ENCODE assay signal across 18 cellular contexts in genomic region chr3:39222462-39222861, GRCh38. TPM values are rescaled to one million over a fixed set of nuclear protein-coding genes. Genes with fewer than 3 reads are reported as not detected.
DNase-seq lines count a peak whose midpoint lies in the region; ATAC-seq lines count a peak whose summit lies in the region.
"Had no signal": no experiment of that assay in that cellular context is flagged by ENCODE, and none has a peak within 500 bp of the region (broad histone marks: within the 10 kb centered on the region; RNA-seq: fewer than 3 reads in every experiment).

No MANE protein-coding gene starts in this region.

- peak overlapping the region in 4 of 8 donors; percentile 37 to 81 (median 62) for H3K27ac Mint-ChIP-seq in CD8-positive, alpha-beta memory T cell
- H3K27ac Mint-ChIP-seq in stimulated activated effector memory CD8-positive, alpha-beta T cell treated with anti-CD3 and anti-CD28 coated beads, Interleukin-12 subunit alpha, Interleukin-12 subunit beta, amount 100 ng/mL, for 72 hours = peak overlapping the region; percentile 70
- H3K27ac Mint-ChIP-seq: CD4-positive, alpha-beta T cell; HFFc6 had no signal

- H2BK5ac ChIP-seq in mesenchymal stem cell (ENCODE audit: low read depth, low read length, poor library complexity, severe bottlenecking) = no peak overlapping the region

- no peaks in the 10 kb centered on the region for H3K79me1 ChIP-seq in mesenchymal stem cell (replicated peaks; ENCODE audit: low read length, poor library complexity, severe bottlenecking)

- POLR2A ChIA-PET in CD8-positive, alpha-beta memory T cell (lab: Charles Lee) = no interaction called here

- H3K4me1 Mint-ChIP-seq in CD8-positive, alpha-beta memory T cell = peaks cover 47 to 48% (median 47%) of the 10 kb centered on the region in 3 donors
- peaks cover 53% of the 10 kb centered on the region for H3K4me1 Mint-ChIP-seq in stimulated activated effector memory CD8-positive, alpha-beta T cell treated with anti-CD3 and anti-CD28 coated beads, Interleukin-12 subunit alpha, Interleukin-12 subunit beta, amount 100 ng/mL, for 72 hours

- no peak overlapping the region for H2BK120ac ChIP-seq in mesenchymal stem cell (ENCODE audit: low read depth, low read length)

- no peak overlapping the region for H3K14ac ChIP-seq in mesenchymal stem cell (ENCODE audit: low read length in 2 of 2)

- H3K9ac ChIP-seq in mesenchymal stem cell (ENCODE audit: low read length) = no peak overlapping the region

- no peak overlapping the region for H2AK5ac ChIP-seq in mesenchymal stem cell (ENCODE audit: low read length, severe bottlenecking)

- H4K8ac ChIP-seq in mesenchymal stem cell (ENCODE audit: low read length) = no peak overlapping the region

- CTCF ChIA-PET in CD8-positive, alpha-beta memory T cell (lab: Charles Lee) = no interaction called here

- peak in 1 of 5 donors; percentile 29 for DNase-seq in CD8-positive, alpha-beta memory T cell
- peak; percentile 7 for DNase-seq in amniotic epithelial cell (ENCODE audit: low read depth)
- peak; percentile 8 for DNase-seq in mesenchymal stem cell
- no peak for DNase-seq in stimulated activated effector memory CD8-positive, alpha-beta T cell treated with anti-CD3 and anti-CD28 coated beads, Interleukin-12 subunit alpha, Interleukin-12 subunit beta, amount 100 ng/mL, for 72 hours (ENCODE audit: low spot score in 2 of 2)
- no peak for DNase-seq in DMS 273 (lab: John Stamatoyannopoulos, UW; ENCODE audit: unreplicated experiment)
- DNase-seq in activated gamma-delta T cell treated with Interleukin-2 at 50 U/mL for 16 hours = no peak
- DNase-seq in inferior parietal cortex (ENCODE audit: extremely low spot score) = no peak
- DNase-seq: AML-193; CD4-positive, alpha-beta T cell; DMS79 treated with DMSO at 0.1 percent for 48 hours; GF-D8; GOT3; H7; HFFc6 had no signal

- ATAC-seq in stimulated activated effector memory CD8-positive, alpha-beta T cell treated with anti-CD3 and anti-CD28 coated beads, Interleukin-12 subunit alpha, Interleukin-12 subunit beta, amount 100 ng/mL, for 72 hours = peak; percentile 66
- ATAC-seq: A549, HCT116 had no signal

- no peaks in the 10 kb centered on the region for H3K9me3 Mint-ChIP-seq in CD8-positive, alpha-beta memory T cell
- no peaks in the 10 kb centered on the region for H3K9me3 Mint-ChIP-seq in stimulated activated effector memory CD8-positive, alpha-beta T cell treated with anti-CD3 and anti-CD28 coated beads, Interleukin-12 subunit alpha, Interleukin-12 subunit beta, amount 100 ng/mL, for 72 hours
- H3K9me3 Mint-ChIP-seq: CD4-positive, alpha-beta T cell; HFFc6 had no signal

- H3K36me3 ChIP-seq in CD8-positive, alpha-beta memory T cell (ENCODE audit: insufficient read depth, low read length) = no peaks in the 10 kb centered on the region
- no peaks in the 10 kb centered on the region for H3K36me3 ChIP-seq in mesenchymal stem cell (ENCODE audit: control insufficient read depth in 1 of 2, insufficient read depth in 2 of 2, low read depth in 1 of 2, low read length in 2 of 2)

- H3K4me3 ChIP-seq in CD8-positive, alpha-beta memory T cell (ENCODE audit: low read length) = no peak overlapping the region
- no peak overlapping the region for H3K4me3 ChIP-seq in mesenchymal stem cell (ENCODE audit: insufficient read depth in 1 of 2, low read depth in 1 of 2, low read length in 2 of 2)
- H3K4me3 ChIP-seq: A549 had no signal

- H3K27me3 Mint-ChIP-seq in CD8-positive, alpha-beta memory T cell = peaks cover 0 to 1% of the 10 kb centered on the region in 2 donors

- H2AFZ ChIP-seq in mesenchymal stem cell (ENCODE audit: low read depth, low read length) = no peak overlapping the region

- no CpG with 5 or more reads among the region's 1 CpG for WGBS in mesenchymal stem cell

- H3K27ac ChIP-seq in CD8-positive, alpha-beta memory T cell (ENCODE audit: low read depth, low read length) = no peak overlapping the region
- no peak overlapping the region for H3K27ac ChIP-seq in mesenchymal stem cell (ENCODE audit: low read length, poor library complexity, severe bottlenecking)
- H3K27ac ChIP-seq: 22Rv1, A549, C4-2B had no signal

- no peaks in the 10 kb centered on the region for H3K9me3 ChIP-seq in CD8-positive, alpha-beta memory T cell (ENCODE audit: low read length)
- no peaks in the 10 kb centered on the region for H3K9me3 ChIP-seq in mesenchymal stem cell (ENCODE audit: control insufficient read depth, low read length)
- H3K9me3 ChIP-seq: A549 had no signal

- no peak overlapping the region for H3K23ac ChIP-seq in mesenchymal stem cell (ENCODE audit: low read length in 2 of 2)

- H4K91ac ChIP-seq in mesenchymal stem cell (ENCODE audit: low read length) = no peak overlapping the region

- no peak overlapping the region for H3K4me2 ChIP-seq in mesenchymal stem cell (ENCODE audit: low read length, poor library complexity, severe bottlenecking)
- H3K4me2 ChIP-seq: A549 had no signal

- no peak overlapping the region for H2BK12ac ChIP-seq in mesenchymal stem cell (ENCODE audit: low read length in 2 of 2)

- H3K18ac ChIP-seq in mesenchymal stem cell (ENCODE audit: low read depth in 1 of 2, low read length in 2 of 2) = no peak overlapping the region

- H2BK15ac ChIP-seq in mesenchymal stem cell (ENCODE audit: low read depth, poor library complexity, severe bottlenecking) = no peak overlapping the region

- H3K27me3 ChIP-seq in CD8-positive, alpha-beta memory T cell (ENCODE audit: insufficient read depth, low read length, poor library complexity, severe bottlenecking) = no peaks in the 10 kb centered on the region
- peaks cover 26 to 42% of the 10 kb centered on the region in 2 experiments for H3K27me3 ChIP-seq in mesenchymal stem cell (ENCODE audit: control insufficient read depth in 1 of 2, insufficient read depth in 1 of 2, low read length in 2 of 2)

- H3K4me1 ChIP-seq in CD8-positive, alpha-beta memory T cell (ENCODE audit: insufficient read depth, low read length) = peaks cover 12% of the 10 kb centered on the region
- H3K4me1 ChIP-seq in mesenchymal stem cell (ENCODE audit: control insufficient read depth, insufficient read depth, low read depth, low read length) = no peaks in the 10 kb centered on the region
- H3K4me1 ChIP-seq: A549 had no signal

- no peak overlapping the region for H3K4ac ChIP-seq in mesenchymal stem cell (ENCODE audit: low read depth in 1 of 2, low read length in 2 of 2)

- H3K36me3 Mint-ChIP-seq in CD8-positive, alpha-beta memory T cell = peaks cover 0 to 3% (median 0%) of the 10 kb centered on the region in 3 donors
- no peaks in the 10 kb centered on the region for H3K36me3 Mint-ChIP-seq in stimulated activated effector memory CD8-positive, alpha-beta T cell treated with anti-CD3 and anti-CD28 coated beads, Interleukin-12 subunit alpha, Interleukin-12 subunit beta, amount 100 ng/mL, for 72 hours

- H3K4me3 Mint-ChIP-seq in CD8-positive, alpha-beta memory T cell = peak overlapping the region in 6 of 7 donors; percentile 4 to 55 (median 13)
- no peak overlapping the region for H3K4me3 Mint-ChIP-seq in stimulated activated effector memory CD8-positive, alpha-beta T cell treated with anti-CD3 and anti-CD28 coated beads, Interleukin-12 subunit alpha, Interleukin-12 subunit beta, amount 100 ng/mL, for 72 hours
- H3K4me3 Mint-ChIP-seq: CD4-positive, alpha-beta T cell; HFFc6 had no signal

RNA-seq across cellular contexts. Expression of gene XIRP1, which starts 30.1 kb away (rescaled TPM):
- 1 to 10 TPM; 4.1 to 5.3 TPM for total RNA-seq in CD8-positive, alpha-beta memory T cell
- not detected for polyA plus RNA-seq in CD8-positive, alpha-beta memory T cell
- 0.08 TPM for polyA plus RNA-seq in mesenchymal stem cell (2013, experiment 1 of 2)
- 0.03 TPM for polyA plus RNA-seq in mesenchymal stem cell (2013, experiment 2 of 2)
- total RNA-seq: CD4-positive, alpha-beta T cell; H7; HFFc6 had no signal
- polyA plus RNA-seq: A549 had no signal

RNA-seq across cellular contexts. Expression of gene CX3CR1, which starts 57.4 kb away (rescaled TPM):
- total RNA-seq in CD8-positive, alpha-beta memory T cell = 1 to 10 TPM in 1 of 2 experiments, under 1 TPM in 1; 0.74 to 1.1 TPM
- polyA plus RNA-seq in CD8-positive, alpha-beta memory T cell = 98.7 TPM
- not detected for polyA plus RNA-seq in mesenchymal stem cell (2013, experiment 1 of 2)
- polyA plus RNA-seq in mesenchymal stem cell (2013, experiment 2 of 2) = 0.01 TPM
- total RNA-seq: HFFc6 had no signal

Comparison
In these comparisons a context has a peak if more than half of its experiments do, and no peak if none do; other contexts are left out.
1. DNase-seq: peak in amniotic epithelial cell (single experiment) and mesenchymal stem cell (single experiment); none in stimulated activated effector memory CD8-positive, alpha-beta T cell treated with anti-CD3 and anti-CD28 coated beads, Interleukin-12 subunit alpha, Interleukin-12 subunit beta, amount 100 ng/mL, for 72 hours (0 of 2), DMS 273 (single experiment), activated gamma-delta T cell treated with Interleukin-2 at 50 U/mL for 16 hours (single experiment) and inferior parietal cortex (single experiment).